ENCODE assay signal across 2 cellular contexts in genomic region chr2:74223941-74224770, GRCh38.
TF ChIP-seq lines count a peak whose summit lies in the region.

No MANE protein-coding gene starts in this region.

TF ChIP-seq in IMR-90, 13 proteins besides CTCF, POLR2A, EP300 and RAD21:
- TF ChIP-seq CEBPB (IDR thresholded peaks at IDR 0.05; ENCODE audit: low read depth, low read length), result no peak; the same call in 1 of the 2 replicates
- TF ChIP-seq, protein P1, sequence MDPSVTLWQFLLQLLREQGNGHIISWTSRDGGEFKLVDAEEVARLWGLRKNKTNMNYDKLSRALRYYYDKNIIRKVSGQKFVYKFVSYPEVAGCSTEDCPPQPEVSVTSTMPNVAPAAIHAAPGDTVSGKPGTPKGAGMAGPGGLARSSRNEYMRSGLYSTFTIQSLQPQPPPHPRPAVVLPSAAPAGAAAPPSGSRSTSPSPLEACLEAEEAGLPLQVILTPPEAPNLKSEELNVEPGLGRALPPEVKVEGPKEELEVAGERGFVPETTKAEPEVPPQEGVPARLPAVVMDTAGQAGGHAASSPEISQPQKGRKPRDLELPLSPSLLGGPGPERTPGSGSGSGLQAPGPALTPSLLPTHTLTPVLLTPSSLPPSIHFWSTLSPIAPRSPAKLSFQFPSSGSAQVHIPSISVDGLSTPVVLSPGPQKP (IDR thresholded peaks at IDR 0.05; ENCODE audit: borderline replicate concordance, low read depth, low read length), result no peak

TF ChIP-seq in K562, 482 proteins besides CTCF, POLR2A, EP300 and RAD21:
- TF ChIP-seq TRIM28 (IDR thresholded peaks at IDR 0.05), result no peak
- no peak for TF ChIP-seq JUN (IDR thresholded peaks at IDR 0.05; ENCODE audit: borderline replicate concordance, low read depth, low read length)
- TF ChIP-seq JUN (CRISPR knock-in tag; IDR thresholded peaks at IDR 0.05; ENCODE audit: borderline replicate concordance), result no peak
- no peak for TF ChIP-seq CC2D1A (IDR thresholded peaks at IDR 0.05)
- TF ChIP-seq NCOA6 (IDR thresholded peaks at IDR 0.05), result no peak
- TF ChIP-seq POLR2H (tag; IDR thresholded peaks at IDR 0.05; ENCODE audit: low read depth), result peak; percentile 21; the same call in 1 of the 2 replicates
- TF ChIP-seq FOXO4 (CRISPR knock-in tag; IDR thresholded peaks at IDR 0.05), result no peak
TF ChIP-seq in K562: peak in this region for 1.
